ENCODE assay signal across 1 cellular context in genomic region chr3:131174752-131175151, GRCh38.
TF ChIP-seq lines count a peak whose summit lies in the region.

No MANE protein-coding gene starts in this region.

TF ChIP-seq in HepG2, 621 proteins besides CTCF, POLR2A, EP300 and RAD21 (continued from another document):
- TF ChIP-seq, protein P1, sequence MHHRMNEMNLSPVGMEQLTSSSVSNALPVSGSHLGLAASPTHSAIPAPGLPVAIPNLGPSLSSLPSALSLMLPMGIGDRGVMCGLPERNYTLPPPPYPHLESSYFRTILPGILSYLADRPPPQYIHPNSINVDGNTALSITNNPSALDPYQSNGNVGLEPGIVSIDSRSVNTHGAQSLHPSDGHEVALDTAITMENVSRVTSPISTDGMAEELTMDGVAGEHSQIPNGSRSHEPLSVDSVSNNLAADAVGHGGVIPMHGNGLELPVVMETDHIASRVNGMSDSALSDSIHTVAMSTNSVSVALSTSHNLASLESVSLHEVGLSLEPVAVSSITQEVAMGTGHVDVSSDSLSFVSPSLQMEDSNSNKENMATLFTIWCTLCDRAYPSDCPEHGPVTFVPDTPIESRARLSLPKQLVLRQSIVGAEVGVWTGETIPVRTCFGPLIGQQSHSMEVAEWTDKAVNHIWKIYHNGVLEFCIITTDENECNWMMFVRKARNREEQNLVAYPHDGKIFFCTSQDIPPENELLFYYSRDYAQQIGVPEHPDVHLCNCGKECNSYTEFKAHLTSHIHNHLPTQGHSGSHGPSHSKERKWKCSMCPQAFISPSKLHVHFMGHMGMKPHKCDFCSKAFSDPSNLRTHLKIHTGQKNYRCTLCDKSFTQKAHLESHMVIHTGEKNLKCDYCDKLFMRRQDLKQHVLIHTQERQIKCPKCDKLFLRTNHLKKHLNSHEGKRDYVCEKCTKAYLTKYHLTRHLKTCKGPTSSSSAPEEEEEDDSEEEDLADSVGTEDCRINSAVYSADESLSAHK (CRISPR knock-in tag; IDR thresholded peaks at IDR 0.05; ENCODE audit: borderline replicate concordance) = no peak
- TF ChIP-seq MEF2D (CRISPR knock-in tag; IDR thresholded peaks at IDR 0.05) (no peak), ESRRA (CRISPR knock-in tag; IDR thresholded peaks at IDR 0.05; ENCODE audit: low read depth) (no peak), PLSCR1 (CRISPR knock-in tag; IDR thresholded peaks at IDR 0.05; ENCODE audit: borderline replicate concordance) (no peak), ZNF879 (CRISPR knock-in tag; IDR thresholded peaks at IDR 0.05) (no peak), MLXIP (CRISPR knock-in tag; IDR thresholded peaks at IDR 0.05; ENCODE audit: borderline replicate concordance) (no peak), ZNF746 (CRISPR knock-in tag; IDR thresholded peaks at IDR 0.05) (no peak), HIVEP1 (CRISPR knock-in tag; IDR thresholded peaks at IDR 0.05) (no peak)
TF ChIP-seq in HepG2: peak in this region for 0.
